ENCODE assay signal across 11 cellular contexts in the genomic region with DNA sequence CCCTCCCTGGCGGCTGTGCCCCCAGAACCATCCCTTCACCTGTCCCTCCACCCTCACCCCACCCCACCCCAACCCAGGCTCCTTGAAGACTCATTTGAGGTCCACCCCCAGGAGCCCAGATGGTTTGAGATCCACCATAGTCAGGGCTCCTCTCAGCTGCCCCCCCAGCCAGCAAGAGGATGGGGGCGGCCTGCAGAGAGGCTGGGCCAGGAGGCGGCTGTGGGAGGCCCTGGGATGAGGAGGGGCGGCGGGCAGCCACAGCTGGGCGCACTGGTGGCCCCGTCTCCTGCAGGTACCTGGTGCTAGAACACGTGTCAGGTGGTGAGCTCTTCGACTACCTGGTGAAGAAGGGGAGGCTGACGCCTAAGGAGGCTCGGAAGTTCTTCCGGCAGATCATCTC. TPM values are rescaled to one million over a fixed set of nuclear protein-coding genes. Genes with fewer than 3 reads are reported as not detected.
"Had no signal": no experiment of that assay in that cellular context is flagged by ENCODE, and none has a peak within 500 bp of the region (broad histone marks: within the 10 kb centered on the region; RNA-seq: fewer than 3 reads in every experiment).

No MANE protein-coding gene starts in this region.

- H3K27ac ChIP-seq: GM23248, HL-60 had no signal

- ATAC-seq: HCT116, HepG2, K562 had no signal

- H3K9ac ChIP-seq: GM23248 had no signal

- H3K4me3 ChIP-seq: GM23248, HAP-1, K562 had no signal

- H2AFZ ChIP-seq: GM23248 had no signal

- H3K4me1 ChIP-seq: HAP-1 had no signal

- DNase-seq: GM23248, GOT3, H7, HFFc6, KG1 had no signal

- H3K9me3 ChIP-seq: HAP-1 had no signal

RNA-seq across cellular contexts. Expression of a gene that starts 50.8 kb away (rescaled TPM):
- polyA plus RNA-seq: GM23248, IgD-negative memory B cell had no signal
